ENCODE assay signal across 11 cellular contexts in the genomic region with DNA sequence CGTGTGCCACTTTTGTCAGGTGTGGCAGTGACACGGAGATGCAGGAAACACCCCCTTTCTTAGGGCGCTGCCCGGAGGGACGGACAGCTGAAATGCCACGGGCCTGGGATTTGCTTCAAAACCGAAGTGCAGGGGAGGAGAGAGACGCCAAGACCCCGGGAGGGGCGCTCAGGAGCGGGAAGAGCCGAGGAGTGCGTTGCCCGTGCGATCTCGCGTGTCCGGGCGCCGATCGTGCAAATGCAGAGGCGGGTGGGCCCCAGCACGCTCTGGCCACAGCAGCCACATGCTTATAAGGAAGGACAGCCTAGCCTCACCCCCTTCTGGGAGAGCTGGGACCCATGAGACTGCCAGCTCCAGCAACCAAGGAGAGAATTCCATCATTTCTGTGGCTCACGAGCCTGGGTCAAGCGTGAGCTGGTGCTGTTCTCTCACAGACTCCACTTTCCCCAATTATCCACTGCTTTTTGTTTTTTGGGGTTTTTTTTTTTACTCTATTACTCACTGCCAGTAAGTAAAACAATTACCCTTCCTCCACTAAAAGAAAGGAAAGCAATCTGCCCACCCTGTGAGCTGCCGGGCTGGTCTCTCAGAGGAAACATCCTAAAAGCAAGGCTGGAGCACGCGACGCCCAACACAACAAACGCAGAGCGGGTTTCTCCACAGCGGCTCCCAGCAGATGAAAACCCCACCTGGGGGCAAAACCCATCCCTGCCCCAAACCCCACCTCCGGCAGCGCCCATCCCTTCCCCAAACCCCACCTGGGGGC. TPM values are rescaled to one million over a fixed set of nuclear protein-coding genes. Genes with fewer than 3 reads are reported as not detected.
DNase-seq lines count a peak whose midpoint lies in the region; ATAC-seq, FAIRE-seq and TF ChIP-seq lines count a peak whose summit lies in the region.
"Had no signal": no experiment of that assay in that cellular context is flagged by ENCODE, and none has a peak within 500 bp of the region (broad histone marks: within the 10 kb centered on the region; RNA-seq: fewer than 3 reads in every experiment).

No MANE protein-coding gene starts in this region.

- intact Hi-C loops in Right ventricle myocardium inferior (cut with DNase I), result no loop called here
- intact Hi-C loops in left cardiac atrium (cut with DNase I), result loop anchor here in 1 of 2 donors (2.0 kb wide), 1 partner anchor 38 kb away; the partner anchor contains the start of gene FBXO31
- intact Hi-C loops in kidney (cut with DNase I), result no loop called here

- H3K4me3 ChIP-seq in kidney (ENCODE audit: low read length in 2 of 2), result no peak overlapping the region
- no peak overlapping the region for H3K4me3 ChIP-seq in upper lobe of left lung

- peak; percentile 53 for DNase-seq in Right ventricle myocardium inferior (ENCODE audit: missing footprints)
- no peak for DNase-seq in left cardiac atrium
- no peak for DNase-seq in activated naive CD4-positive, alpha-beta T cell treated with anti-CD3 and anti-CD28 coated beads, Interleukin-2, amount 50 U/mL, for 72 hours (ENCODE audit: low spot score in 2 of 2)
- DNase-seq in kidney, result peak; percentile 42
- DNase-seq in upper lobe of left lung, result peak in 1 of 2 donors; percentile 70
- no peak for DNase-seq in HUDEP-2 (lab: John Stamatoyannopoulos, UW; ENCODE audit: unreplicated experiment in 76 of 76)
- no peak for DNase-seq in NCI-H2171 (lab: John Stamatoyannopoulos, UW)
- DNase-seq in NCI-H1694 treated with DMSO at 0.1 percent for 48 hours (lab: John Stamatoyannopoulos, UW), result no peak
- DNase-seq: NCI-H1436 treated with DMSO at 0.1 percent for 48 hours, NCI-H748 treated with DMSO at 0.1 percent for 48 hours had no signal

- peak overlapping the region; percentile 87 to 88 for H3K27ac Mint-ChIP-seq in activated naive CD4-positive, alpha-beta T cell treated with anti-CD3 and anti-CD28 coated beads, Interleukin-2, amount 50 U/mL, for 72 hours

- H3K9me3 ChIP-seq in kidney (ENCODE audit: control insufficient read depth in 1 of 2, low read length in 2 of 2) (no peaks in the 10 kb centered on the region), upper lobe of left lung (no peaks in the 10 kb centered on the region)

- H3K27me3 ChIP-seq in upper lobe of left lung, result no peaks in the 10 kb centered on the region

- H3K9me3 Mint-ChIP-seq in activated naive CD4-positive, alpha-beta T cell treated with anti-CD3 and anti-CD28 coated beads, Interleukin-2, amount 50 U/mL, for 72 hours, result no peaks in the 10 kb centered on the region
- H3K9me3 Mint-ChIP-seq: IgD-negative memory B cell had no signal

- TF ChIP-seq CTCF in kidney (IDR thresholded peaks at IDR 0.05; ENCODE audit: borderline replicate concordance, extremely low read depth, insufficient read depth) (no peak), upper lobe of left lung (IDR thresholded peaks at IDR 0.05) (no peak)

- H3K27ac ChIP-seq in kidney (ENCODE audit: low read depth in 2 of 2, low read length in 2 of 2) (no peak overlapping the region), upper lobe of left lung (peak overlapping the region in 3 of 4 donors; percentile 19 to 73 (median 67))

- H3K36me3 Mint-ChIP-seq in activated naive CD4-positive, alpha-beta T cell treated with anti-CD3 and anti-CD28 coated beads, Interleukin-2, amount 50 U/mL, for 72 hours, result peaks cover 13 to 16% of the 10 kb centered on the region in 2 donors

- TF ChIP-seq POLR2A in upper lobe of left lung (IDR thresholded peaks at IDR 0.05), result no peak

- ATAC-seq in Right ventricle myocardium inferior (no peak), left cardiac atrium (no peak), upper lobe of left lung (ENCODE audit: low FRiP score in 2 of 2) (no peak)
- ATAC-seq in activated naive CD4-positive, alpha-beta T cell treated with anti-CD3 and anti-CD28 coated beads, Interleukin-2, amount 50 U/mL, for 72 hours, result no peak

- WGBS in upper lobe of left lung, 2 donors, result 88 to 92% methylated on average over 31 to 34 of the region's 34 CpGs

- no peak overlapping the region for H3K9ac ChIP-seq in kidney (ENCODE audit: low read length in 2 of 2)

- H3K36me3 ChIP-seq in kidney (ENCODE audit: control insufficient read depth in 1 of 2, insufficient read depth in 2 of 2, low read length in 2 of 2) (peaks cover 7 to 11% of the 10 kb centered on the region in 2 donors), upper lobe of left lung (peaks cover 9 to 65% (median 27%) of the 10 kb centered on the region in 4 donors)

- no peaks in the 10 kb centered on the region for H3K4me1 ChIP-seq in kidney (ENCODE audit: control insufficient read depth in 1 of 2, insufficient read depth in 1 of 2, low read depth in 1 of 2, low read length in 2 of 2)
- H3K4me1 ChIP-seq in upper lobe of left lung, result peaks cover 13 to 23% (median 15%) of the 10 kb centered on the region in 4 donors

- TF ChIP-seq EP300 in upper lobe of left lung (IDR thresholded peaks at IDR 0.05), result no peak

- no peak for FAIRE-seq in kidney (lab: Jason Lieb, UNC)

RNA-seq across cellular contexts. Expression of gene C16orf95, which starts 27.2 kb away (rescaled TPM):
- total RNA-seq in Right ventricle myocardium inferior (4.2 TPM), left cardiac atrium (1 to 10 TPM; 3.2 to 3.4 TPM), kidney (2.5 TPM), upper lobe of left lung (1 to 10 TPM; 1.8 to 9.4 (median 3.4) TPM)
- total RNA-seq in activated naive CD4-positive, alpha-beta T cell treated with anti-CD3 and anti-CD28 coated beads, Interleukin-2, amount 50 U/mL, for 72 hours, result 10 to 100 TPM; 12.2 to 16.9 TPM
- 11.5 TPM for polyA plus RNA-seq in kidney (ENCODE audit: insufficient read depth, low read depth, low replicate concordance)

RNA-seq across cellular contexts. Expression of gene FBXO31, which starts 39.2 kb away (rescaled TPM):
- total RNA-seq in Right ventricle myocardium inferior (70.2 TPM), left cardiac atrium (10 to 100 TPM; 45.6 to 50.8 TPM), kidney (34.9 TPM), upper lobe of left lung (100 to 1,000 TPM in 1 of 6 donors, 10 to 100 TPM in 5; 15.9 to 103 (median 31.4) TPM)
- 10 to 100 TPM; 25.3 to 36.0 TPM for total RNA-seq in activated naive CD4-positive, alpha-beta T cell treated with anti-CD3 and anti-CD28 coated beads, Interleukin-2, amount 50 U/mL, for 72 hours
- 12.5 TPM for polyA plus RNA-seq in kidney (ENCODE audit: insufficient read depth, low read depth, low replicate concordance)

RNA-seq across cellular contexts. Expression of gene MAP1LC3B, which starts 47.8 kb away (rescaled TPM):
- total RNA-seq in Right ventricle myocardium inferior (125 TPM), left cardiac atrium (10 to 100 TPM; 82.9 to 90.2 TPM), kidney (57.1 TPM), upper lobe of left lung (10 to 100 TPM; 32.5 to 64.2 (median 54.2) TPM)
- 10 to 100 TPM; 64.7 to 83.4 TPM for total RNA-seq in activated naive CD4-positive, alpha-beta T cell treated with anti-CD3 and anti-CD28 coated beads, Interleukin-2, amount 50 U/mL, for 72 hours
- 70.3 TPM for polyA plus RNA-seq in kidney (ENCODE audit: insufficient read depth, low read depth, low replicate concordance)

Comparison
In these comparisons a context has a peak if more than half of its experiments do, and no peak if none do; other contexts are left out.
1. DNase-seq: peak in Right ventricle myocardium inferior (single experiment) and kidney (single experiment); none in left cardiac atrium (single experiment), activated naive CD4-positive, alpha-beta T cell treated with anti-CD3 and anti-CD28 coated beads, Interleukin-2, amount 50 U/mL, for 72 hours (0 of 2), HUDEP-2 (0 of 76), NCI-H2171 (single experiment) and NCI-H1694 treated with DMSO at 0.1 percent for 48 hours (single experiment).
2. H3K27ac ChIP-seq: peak in upper lobe of left lung (3 of 4); none in kidney (0 of 2).